39 cellular contexts compared by ENCODE assay signal in genomic region chr17:8762012-8762411, GRCh38. TPM values are rescaled to one million over a fixed set of nuclear protein-coding genes. Genes with fewer than 3 reads are reported as not detected.
"Had no signal": no experiment of that assay in that cellular context is flagged by ENCODE, and none has a peak within 500 bp of the region (broad histone marks: within the 10 kb centered on the region; RNA-seq: fewer than 3 reads in every experiment).

No MANE protein-coding gene starts in this region.

- H3K36me3 ChIP-seq: adrenal gland, brain microvascular endothelial cell, breast epithelium had no signal

- H3K27ac Mint-ChIP-seq: activated B cell treated with CpG ODN at 0.5 μM for 24 hours; activated CD4-positive, alpha-beta memory T cell treated with anti-CD3 and anti-CD28 coated beads for 36 hours; activated CD4-positive, alpha-beta T cell treated with anti-CD3 and anti-CD28 coated beads, Interleukin-2, amount 10 ng/mL, durations not matched to agents 24 days and 14 days; activated CD8-positive, alpha-beta memory T cell treated with anti-CD3 and anti-CD28 coated beads, Interleukin-2, amount 10 ng/mL, durations not matched to agents 7 days and 5 days; activated CD8-positive, alpha-beta T cell treated with anti-CD3 and anti-CD28 coated beads for 36 hours; activated naive CD4-positive, alpha-beta T cell treated with anti-CD3 and anti-CD28 coated beads for 36 hours; activated naive CD4-positive, alpha-beta T cell treated with anti-CD3 and anti-CD28 coated beads, Interleukin-2, amount 50 U/mL, for 72 hours; activated naive CD8-positive, alpha-beta T cell treated with anti-CD3 and anti-CD28 coated beads for 36 hours; activated T-cell treated with anti-CD3 and anti-CD28 coated beads, Interleukin-2, amount 50 U/mL, for 72 hours; activated T-helper 1 cell treated with anti-CD3 and anti-CD28 coated beads, Interleukin-12 subunit alpha, Interleukin-12 subunit beta, Interleukin-2, Interleukin-4 antibody, amounts not matched to agents 30 ng/mL and 10 ng/mL and 1 ng/mL, durations not matched to agents 14 hours and 24 hours and 36 hours; activated T-helper 17 cell treated with anti-CD3 and anti-CD28 coated beads, Interleukin-2, amount 50 U/mL, for 72 hours; T-helper 1 cell treated with Interleukin-12 subunit alpha and Interleukin-12 subunit beta and Interleukin-4 antibody, amounts not matched to agents 30 μg/mL and 1 μg/mL, for 36 hours; T-helper 2 cell treated with Interferon-gamma antibody and Interleukin-4, amounts not matched to agents 5 μg/mL and 100 μg/mL, for 36 hours had no signal

- H3K9me3 Mint-ChIP-seq: activated B cell treated with CpG ODN at 0.5 μM for 24 hours; activated CD4-positive, alpha-beta memory T cell treated with anti-CD3 and anti-CD28 coated beads for 36 hours; activated CD4-positive, alpha-beta T cell treated with anti-CD3 and anti-CD28 coated beads, Interleukin-2, amount 10 ng/mL, durations not matched to agents 24 days and 14 days; activated CD8-positive, alpha-beta T cell treated with anti-CD3 and anti-CD28 coated beads for 36 hours; activated naive CD4-positive, alpha-beta T cell treated with anti-CD3 and anti-CD28 coated beads for 36 hours; activated naive CD8-positive, alpha-beta T cell treated with anti-CD3 and anti-CD28 coated beads for 36 hours; activated T-helper 1 cell treated with anti-CD3 and anti-CD28 coated beads, Interleukin-12 subunit alpha, Interleukin-12 subunit beta, Interleukin-2, Interleukin-4 antibody, amounts not matched to agents 30 ng/mL and 10 ng/mL and 1 ng/mL, durations not matched to agents 14 hours and 24 hours and 36 hours; activated T-helper 17 cell treated with anti-CD3 and anti-CD28 coated beads, Interleukin-2, amount 50 U/mL, for 72 hours; T-helper 2 cell treated with Interferon-gamma antibody and Interleukin-4, amounts not matched to agents 5 μg/mL and 100 μg/mL, for 36 hours had no signal

- FAIRE-seq: astrocyte, TTC549 had no signal

- H3K4me1 ChIP-seq: adrenal gland, body of pancreas, breast epithelium had no signal

- H3K27ac ChIP-seq: adrenal gland, body of pancreas, brain microvascular endothelial cell, breast epithelium, VCaP had no signal

- H3K4me3 Mint-ChIP-seq: activated B cell treated with CpG ODN at 0.5 μM for 24 hours; activated CD4-positive, alpha-beta memory T cell treated with anti-CD3 and anti-CD28 coated beads for 36 hours; activated CD4-positive, alpha-beta T cell treated with anti-CD3 and anti-CD28 coated beads, Interleukin-2, amount 10 ng/mL, durations not matched to agents 24 days and 14 days; activated CD8-positive, alpha-beta memory T cell treated with anti-CD3 and anti-CD28 coated beads, Interleukin-2, amount 10 ng/mL, durations not matched to agents 7 days and 5 days; activated CD8-positive, alpha-beta T cell treated with anti-CD3 and anti-CD28 coated beads for 36 hours; activated naive CD4-positive, alpha-beta T cell treated with anti-CD3 and anti-CD28 coated beads for 36 hours; activated naive CD8-positive, alpha-beta T cell treated with anti-CD3 and anti-CD28 coated beads for 36 hours; activated T-cell treated with anti-CD3 and anti-CD28 coated beads, Interleukin-2, amount 50 U/mL, for 4 hours; activated T-cell treated with anti-CD3 and anti-CD28 coated beads, Interleukin-2, amount 50 U/mL, for 72 hours; activated T-helper 1 cell treated with anti-CD3 and anti-CD28 coated beads, Interleukin-12 subunit alpha, Interleukin-12 subunit beta, Interleukin-2, Interleukin-4 antibody, amounts not matched to agents 30 ng/mL and 10 ng/mL and 1 ng/mL, durations not matched to agents 14 hours and 24 hours and 36 hours; activated T-helper 17 cell treated with anti-CD3 and anti-CD28 coated beads, Interleukin-2, amount 50 U/mL, for 72 hours; T-helper 1 cell treated with Interleukin-12 subunit alpha and Interleukin-12 subunit beta and Interleukin-4 antibody, amounts not matched to agents 30 μg/mL and 1 μg/mL, for 36 hours; T-helper 2 cell treated with Interferon-gamma antibody and Interleukin-4, amounts not matched to agents 5 μg/mL and 100 μg/mL, for 36 hours had no signal

- H3K27me3 Mint-ChIP-seq: activated CD4-positive, alpha-beta memory T cell treated with anti-CD3 and anti-CD28 coated beads for 36 hours; activated CD8-positive, alpha-beta T cell treated with anti-CD3 and anti-CD28 coated beads for 36 hours; activated naive CD8-positive, alpha-beta T cell treated with anti-CD3 and anti-CD28 coated beads for 36 hours had no signal

- H3K36me3 Mint-ChIP-seq: activated CD4-positive, alpha-beta memory T cell treated with anti-CD3 and anti-CD28 coated beads for 36 hours; activated CD8-positive, alpha-beta memory T cell treated with anti-CD3 and anti-CD28 coated beads, Interleukin-2, amount 10 ng/mL, durations not matched to agents 7 days and 5 days; activated naive CD4-positive, alpha-beta T cell treated with anti-CD3 and anti-CD28 coated beads, Interleukin-2, amount 50 U/mL, for 72 hours; activated naive CD8-positive, alpha-beta T cell treated with anti-CD3 and anti-CD28 coated beads for 36 hours had no signal

- ATAC-seq: activated CD8-positive, alpha-beta memory T cell treated with anti-CD3 and anti-CD28 coated beads, Interleukin-2, amount 10 ng/mL, durations not matched to agents 7 days and 5 days; activated CD8-positive, alpha-beta T cell treated with anti-CD3 and anti-CD28 coated beads for 36 hours; activated naive CD4-positive, alpha-beta T cell treated with anti-CD3 and anti-CD28 coated beads, Interleukin-2, amount 50 U/mL, for 72 hours; activated T-cell treated with anti-CD3 and anti-CD28 coated beads, Interleukin-2, amount 50 U/mL, for 4 hours; activated T-cell treated with anti-CD3 and anti-CD28 coated beads, Interleukin-2, amount 50 U/mL, for 72 hours; activated T-helper 17 cell treated with anti-CD3 and anti-CD28 coated beads, Interleukin-2, amount 50 U/mL, for 72 hours; body of pancreas had no signal

- H3K27me3 ChIP-seq: adrenal gland, body of pancreas, brain microvascular endothelial cell, breast epithelium had no signal

- DNase-seq: activated B cell treated with CpG ODN at 0.5 μM for 24 hours; activated CD4-positive, alpha-beta memory T cell treated with anti-CD3 and anti-CD28 coated beads for 36 hours; activated CD4-positive, alpha-beta T cell treated with anti-CD3 and anti-CD28 coated beads for 4 hours; activated CD4-positive, alpha-beta T cell treated with anti-CD3 and anti-CD28 coated beads, Interleukin-2, amount 10 ng/mL, durations not matched to agents 24 days and 14 days; activated CD4-positive, alpha-beta T cell treated with anti-CD3 and anti-CD28 coated beads, Interleukin-2, amount 50 U/mL, for 1 hour; activated CD4-positive, alpha-beta T cell treated with anti-CD3 and anti-CD28 coated beads, Interleukin-2, amount 50 U/mL, for 4 hours; activated CD4-positive, CD25-positive, alpha-beta regulatory T cell treated with anti-CD3 and anti-CD28 coated beads, Interleukin-2, amount 50 U/mL, for 72 hours; activated CD8-positive, alpha-beta memory T cell treated with anti-CD3 and anti-CD28 coated beads, Interleukin-2, amount 10 ng/mL, durations not matched to agents 7 days and 5 days; activated CD8-positive, alpha-beta T cell treated with anti-CD3 and anti-CD28 coated beads for 36 hours; activated effector memory CD4-positive, alpha-beta T cell treated with anti-CD3 and anti-CD28 coated beads, Interleukin-2, amount 50 U/mL, for 16 hours; activated gamma-delta T cell treated with Interleukin-2 at 50 U/mL for 16 hours; activated naive CD4-positive, alpha-beta T cell; activated naive CD4-positive, alpha-beta T cell treated with anti-CD3 and anti-CD28 coated beads for 36 hours; activated naive CD4-positive, alpha-beta T cell treated with anti-CD3 and anti-CD28 coated beads, Interleukin-2, amount 50 U/mL, for 16 hours; activated naive CD8-positive, alpha-beta T cell treated with anti-CD3 and anti-CD28 coated beads for 36 hours; activated T-cell treated with anti-CD3 and anti-CD28 coated beads for 4 hours; activated T-cell treated with anti-CD3 and anti-CD28 coated beads, Interleukin-2, amount 50 U/mL, for 1 hour; activated T-cell treated with anti-CD3 and anti-CD28 coated beads, Interleukin-2, amount 50 U/mL, for 4 hours; activated T-cell treated with anti-CD3 and anti-CD28 coated beads, Interleukin-2, amount 50 U/mL, for 72 hours; adrenal gland; amniotic stem cell; aorta; body of pancreas; brain microvascular endothelial cell; central memory CD4-positive, alpha-beta T cell; T-helper 1 cell; T-helper 2 cell; T-helper 9 cell had no signal

- H3K4me3 ChIP-seq: adrenal gland, body of pancreas, breast epithelium had no signal

- H3K9me3 ChIP-seq: adrenal gland, body of pancreas, breast epithelium had no signal

- H3K4me1 Mint-ChIP-seq: activated B cell treated with CpG ODN at 0.5 μM for 24 hours; activated CD4-positive, alpha-beta T cell treated with anti-CD3 and anti-CD28 coated beads, Interleukin-2, amount 10 ng/mL, durations not matched to agents 24 days and 14 days; activated CD8-positive, alpha-beta memory T cell treated with anti-CD3 and anti-CD28 coated beads, Interleukin-2, amount 10 ng/mL, durations not matched to agents 7 days and 5 days; activated naive CD8-positive, alpha-beta T cell treated with anti-CD3 and anti-CD28 coated beads for 36 hours; activated T-helper 17 cell treated with anti-CD3 and anti-CD28 coated beads, Interleukin-2, amount 50 U/mL, for 72 hours had no signal

RNA-seq across cellular contexts. Expression of gene SPDYE4, which starts 3.7 kb away (rescaled TPM):
- total RNA-seq: activated B cell treated with CpG ODN at 0.5 μM for 24 hours; activated CD4-positive, alpha-beta memory T cell treated with anti-CD3 and anti-CD28 coated beads for 36 hours; activated CD4-positive, alpha-beta T cell treated with anti-CD3 and anti-CD28 coated beads, Interleukin-2, amount 10 ng/mL, durations not matched to agents 24 days and 14 days; activated CD8-positive, alpha-beta memory T cell treated with anti-CD3 and anti-CD28 coated beads, Interleukin-2, amount 10 ng/mL, durations not matched to agents 7 days and 5 days; activated CD8-positive, alpha-beta T cell treated with anti-CD3 and anti-CD28 coated beads for 36 hours; activated naive CD4-positive, alpha-beta T cell treated with anti-CD3 and anti-CD28 coated beads for 36 hours; activated naive CD4-positive, alpha-beta T cell treated with anti-CD3 and anti-CD28 coated beads, Interleukin-2, amount 50 U/mL, for 72 hours; activated naive CD8-positive, alpha-beta T cell treated with anti-CD3 and anti-CD28 coated beads for 36 hours; activated T-cell treated with anti-CD3 and anti-CD28 coated beads, Interleukin-2, amount 50 U/mL, for 4 hours; activated T-cell treated with anti-CD3 and anti-CD28 coated beads, Interleukin-2, amount 50 U/mL, for 72 hours; activated T-helper 1 cell treated with anti-CD3 and anti-CD28 coated beads, Interleukin-12 subunit alpha, Interleukin-12 subunit beta, Interleukin-2, Interleukin-4 antibody, amounts not matched to agents 30 ng/mL and 10 ng/mL and 1 ng/mL, durations not matched to agents 14 hours and 24 hours and 36 hours; activated T-helper 17 cell treated with anti-CD3 and anti-CD28 coated beads, Interleukin-2, amount 50 U/mL, for 72 hours; adrenal gland; aorta; astrocyte; body of pancreas; breast epithelium; cardiac septum; cerebellum had no signal
- polyA plus RNA-seq: adrenal gland, aorta had no signal

RNA-seq across cellular contexts. Expression of gene CCDC42, which starts 17.4 kb away (rescaled TPM):
- total RNA-seq: activated B cell treated with CpG ODN at 0.5 μM for 24 hours; activated naive CD4-positive, alpha-beta T cell treated with anti-CD3 and anti-CD28 coated beads for 36 hours; activated naive CD4-positive, alpha-beta T cell treated with anti-CD3 and anti-CD28 coated beads, Interleukin-2, amount 50 U/mL, for 72 hours; activated T-cell treated with anti-CD3 and anti-CD28 coated beads, Interleukin-2, amount 50 U/mL, for 4 hours; adrenal gland; astrocyte; body of pancreas; breast epithelium; cardiac septum; cerebellum had no signal
- polyA plus RNA-seq: adrenal gland had no signal

RNA-seq across cellular contexts. Expression of gene MFSD6L, which starts 37.2 kb away (rescaled TPM):
- total RNA-seq: activated CD4-positive, alpha-beta memory T cell treated with anti-CD3 and anti-CD28 coated beads for 36 hours; activated naive CD4-positive, alpha-beta T cell treated with anti-CD3 and anti-CD28 coated beads for 36 hours; activated naive CD8-positive, alpha-beta T cell treated with anti-CD3 and anti-CD28 coated beads for 36 hours; astrocyte; cardiac septum had no signal
- polyA plus RNA-seq: aorta had no signal
